In the genomic region with DNA sequence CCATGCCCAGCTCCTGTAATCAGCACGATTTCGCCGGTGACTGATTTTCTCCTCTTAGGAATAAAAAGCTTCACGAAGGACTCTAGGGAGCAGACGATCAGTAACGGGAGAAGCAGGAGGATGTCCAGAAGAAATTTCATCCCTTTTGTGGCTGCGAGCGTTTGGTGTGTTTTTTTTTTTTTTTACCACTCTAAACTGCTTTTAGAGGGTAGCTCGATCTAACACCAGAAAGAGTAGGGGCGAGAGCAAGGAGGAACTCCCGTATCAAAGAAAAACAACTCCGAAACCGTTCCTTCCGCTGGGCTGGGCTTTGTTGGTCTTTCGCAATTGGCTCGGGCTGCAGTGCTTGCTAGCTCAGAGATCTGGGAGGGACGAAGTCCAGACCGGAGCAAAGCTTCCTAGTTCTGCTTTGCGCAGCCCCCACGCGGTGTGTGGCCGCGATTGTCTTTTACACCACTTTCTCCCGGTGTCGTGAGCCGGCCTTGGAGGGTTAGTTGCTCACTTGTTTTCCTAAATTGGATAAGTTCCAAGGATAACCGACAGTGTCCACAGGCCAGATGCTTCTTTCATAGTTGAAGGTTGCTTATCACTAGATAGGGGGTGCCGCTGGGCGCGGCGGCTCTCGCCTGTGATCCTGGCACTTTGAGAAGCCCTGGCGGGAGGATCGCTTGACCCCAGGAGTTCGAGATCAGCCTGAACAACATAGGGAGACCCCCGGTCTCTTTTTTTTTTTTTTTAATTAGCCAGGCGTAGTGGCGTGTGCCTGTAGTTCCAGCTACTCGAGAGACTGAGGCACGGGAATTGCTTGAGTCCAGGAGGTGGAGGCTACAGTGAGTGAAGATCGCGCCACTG, we compare ENCODE assay signal across 8 cellular contexts. TPM values are rescaled to one million over a fixed set of nuclear protein-coding genes. Genes with fewer than 3 reads are reported as not detected.
DNase-seq lines count a peak whose midpoint lies in the region; ATAC-seq and TF ChIP-seq lines count a peak whose summit lies in the region.

Gene HSD17B11, minus strand, starts transcription at position 258 of the 852 bp plus-strand sequence. Its CDS starts 118 bp downstream, at position 140.

- TF ChIP-seq CTCF in prostate gland (IDR thresholded peaks at IDR 0.05): peak in 3 of 4 experiments; percentile 32 to 46 (median 32)

- no peaks in the 10 kb centered on the region for H3K27me3 ChIP-seq in prostate gland (replicated peaks; ENCODE audit: insufficient read depth)

- H3K27ac ChIP-seq in angular gyrus (ENCODE audit: low read depth, low read length): peak within 1 kb of the TSS; percentile 54
- peak within 1 kb of the TSS; percentile 79 to 87 for H3K27ac ChIP-seq in prostate gland
- H3K27ac ChIP-seq in urinary bladder (ENCODE audit: low read depth): peak within 1 kb of the TSS; percentile 81

- no peaks in the 10 kb centered on the region for H3K4me1 ChIP-seq in prostate gland (replicated peaks)
- peaks cover 3% of the 10 kb centered on the region for H3K4me1 ChIP-seq in urinary bladder (ENCODE audit: insufficient read depth)

- peak; percentile 100 for ATAC-seq in GM18498 (IDR thresholded peaks at IDR 0.05; ENCODE audit: unreplicated experiment)
- peak; percentile 99 for ATAC-seq in HG02938 (IDR thresholded peaks at IDR 0.05; ENCODE audit: unreplicated experiment)
- ATAC-seq in left ventricle myocardium superior: peak; percentile 100

- H3K9me3 ChIP-seq in prostate gland: no peaks in the 10 kb centered on the region

- intact Hi-C loops in left ventricle myocardium superior (cut with micrococcal nuclease): no loop called here
- intact Hi-C loops in prostate gland (cut with DNase I): loop anchor here (1.0 to 5.0 kb wide), 2 partner anchors 31 to 76 kb away; partner anchors contain the start of gene NUDT9

- peak; percentile 75 for TF ChIP-seq POLR2A in prostate gland (IDR thresholded peaks at IDR 0.05)

- no peaks in the 10 kb centered on the region for H3K36me3 ChIP-seq in prostate gland
- no peaks in the 10 kb centered on the region for H3K36me3 ChIP-seq in urinary bladder (ENCODE audit: insufficient read depth)

- 3% methylated on average over 42 of the region's 42 CpGs for WGBS in prostate gland
- WGBS in urinary bladder: 1% methylated on average over 42 of the region's 42 CpGs

- DNase-seq in NCI-H187 (lab: John Stamatoyannopoulos, UW) (peak; percentile 63 to 67), T-helper 2 cell (peak; percentile 47 to 93 (median 72)), left ventricle myocardium superior (peak; percentile 90), prostate gland (ENCODE audit: low spot score) (peak; percentile 90)

- H3K4me3 ChIP-seq in prostate gland (peak within 1 kb of the TSS; percentile 40 to 46), urinary bladder (ENCODE audit: low read depth, low read length) (peak within 1 kb of the TSS; percentile 81)

RNA-seq across cellular contexts. Expression of gene HSD17B11, which starts in this region (rescaled TPM):
- 13.5 TPM for total RNA-seq in left ventricle myocardium superior
- total RNA-seq in prostate gland: 10 to 100 TPM; 38.2 to 45.2 TPM
- total RNA-seq in urinary bladder: 79.2 TPM
- polyA plus RNA-seq in urinary bladder: 92.4 TPM

Comparison
In these comparisons a context has a peak if more than half of its experiments do, and no peak if none do; other contexts are left out.
1. Peak in every context shown above with its lines: DNase-seq, ATAC-seq, H3K4me3 ChIP-seq and H3K27ac ChIP-seq.